2 cellular contexts compared by ENCODE assay signal in genomic region chr1:244660595-244660994, GRCh38.
A peak's percentile ranks its signal among the peaks of the same experiment; 100 is the strongest.
TF ChIP-seq lines count a peak whose summit lies in the region.

No MANE protein-coding gene starts in this region.

TF ChIP-seq in HepG2, 621 proteins besides CTCF, POLR2A, EP300 and RAD21:
- TF ChIP-seq ZNF646 (CRISPR knock-in tag; IDR thresholded peaks at IDR 0.05) = no peak
- no peak for TF ChIP-seq SOX13 (IDR thresholded peaks at IDR 0.05)
- no peak for TF ChIP-seq SOX13 (CRISPR knock-in tag; conservative IDR thresholded peaks at IDR 0.05 in 1 of 2, IDR thresholded peaks at IDR 0.05 in 1 of 2)
- no peak for TF ChIP-seq ZNF333 (CRISPR knock-in tag; IDR thresholded peaks at IDR 0.05; ENCODE audit: borderline replicate concordance)
- TF ChIP-seq TOE1 (CRISPR knock-in tag; IDR thresholded peaks at IDR 0.05) = no peak
- TF ChIP-seq ATF7 (IDR thresholded peaks at IDR 0.05) = peak; percentile 75
- no peak for TF ChIP-seq ATF7 (CRISPR knock-in tag; IDR thresholded peaks at IDR 0.05)
- TF ChIP-seq NFE2 (CRISPR knock-in tag; IDR thresholded peaks at IDR 0.05) = no peak
- no peak for TF ChIP-seq ZNF7 (CRISPR knock-in tag; IDR thresholded peaks at IDR 0.05)
- TF ChIP-seq ARID2 (CRISPR knock-in tag; IDR thresholded peaks at IDR 0.05; ENCODE audit: borderline replicate concordance) = no peak

TF ChIP-seq in K562, 482 proteins besides CTCF, POLR2A, EP300 and RAD21:
- TF ChIP-seq ATF3 (IDR thresholded peaks at IDR 0.05) (0 out of 2 replicates have a peak, but pooled peaks have one; percentile 9), ATF3 (CRISPR knock-in tag; conservative IDR thresholded peaks at IDR 0.05) (no peak), ESRRB (CRISPR knock-in tag; IDR thresholded peaks at IDR 0.05; ENCODE audit: borderline replicate concordance) (no peak)
